Comparison of ENCODE assay signal across 8 cellular contexts in genomic region chr6:127518710-127519468, GRCh38.
DNase-seq lines count a peak whose midpoint lies in the region; ATAC-seq and TF ChIP-seq lines count a peak whose summit lies in the region.

Gene MTCL3, minus strand, starts transcription at chr6:127519335.

- peak within 1 kb of the TSS; percentile 69 to 84 (median 78) for H3K4me3 Mint-ChIP-seq in CD4-positive, alpha-beta memory T cell

- peaks cover 25% of the 10 kb centered on the region for H3K27me3 ChIP-seq in CD4-positive, alpha-beta memory T cell (ENCODE audit: insufficient read depth, low read length)
- H3K27me3 ChIP-seq in fibroblast of lung (ENCODE audit: control insufficient read depth, insufficient read depth, low read length): no peaks in the 10 kb centered on the region

- H3K27ac Mint-ChIP-seq in CD4-positive, alpha-beta memory T cell: peak within 1 kb of the TSS in 1 of 7 donors; percentile 34

- peaks cover 20 to 37% of the 10 kb centered on the region in 2 donors for H3K27me3 Mint-ChIP-seq in CD4-positive, alpha-beta memory T cell

- H3K9me3 ChIP-seq in CD4-positive, alpha-beta memory T cell (ENCODE audit: control insufficient read depth in 1 of 2, low read length in 2 of 2): no peaks in the 10 kb centered on the region
- H3K9me3 ChIP-seq in fibroblast of lung (ENCODE audit: control insufficient read depth, insufficient read depth, low read depth, low read length): no peaks in the 10 kb centered on the region

- H3K36me3 ChIP-seq in CD4-positive, alpha-beta memory T cell (ENCODE audit: insufficient read depth, low read length): no peaks in the 10 kb centered on the region
- no peaks in the 10 kb centered on the region for H3K36me3 ChIP-seq in fibroblast of lung (ENCODE audit: control insufficient read depth, insufficient read depth, low read length)

- intact Hi-C loops in CD4-positive, alpha-beta memory T cell (cut with micrococcal nuclease): loop anchor here (5.0 kb wide), 1 partner anchor 1737 kb away; no protein-coding TSS in a partner anchor

- H3K4me1 Mint-ChIP-seq in CD4-positive, alpha-beta memory T cell: peaks cover 24 to 49% (median 36%) of the 10 kb centered on the region in 4 donors

- POLR2A ChIA-PET in CD4-positive, alpha-beta memory T cell (lab: Charles Lee; ENCODE audit: partially characterized antibody): no interaction called here

- no peak within 1 kb of the TSS for H3K9ac ChIP-seq in fibroblast of lung (ENCODE audit: insufficient read depth, low read length)

- H3K9me3 Mint-ChIP-seq in CD4-positive, alpha-beta memory T cell: no peaks in the 10 kb centered on the region

- peaks cover 40% of the 10 kb centered on the region for H3K4me1 ChIP-seq in CD4-positive, alpha-beta memory T cell (ENCODE audit: insufficient read depth, low read length)
- no peaks in the 10 kb centered on the region for H3K4me1 ChIP-seq in fibroblast of lung (ENCODE audit: control insufficient read depth, extremely low read depth, insufficient read depth, low read length)

- CTCF ChIA-PET in CD4-positive, alpha-beta memory T cell (lab: Charles Lee; ENCODE audit: partially characterized antibody): interaction anchor here (0.7 to 9.0 kb wide), 8 partner anchors 11 to 806 kb away, joined by 3 to 125 read pairs (median 5); no protein-coding TSS in a partner anchor

- H3K79me2 ChIP-seq in fibroblast of lung (ENCODE audit: control insufficient read depth, insufficient read depth, low read length): no peaks in the 10 kb centered on the region

- H2AFZ ChIP-seq in fibroblast of lung (ENCODE audit: low read length): peak within 1 kb of the TSS; percentile 47

- H4K20me1 ChIP-seq in fibroblast of lung (ENCODE audit: control insufficient read depth, extremely low read depth, insufficient read depth, low read length): no peaks in the 10 kb centered on the region

- H3K4me2 ChIP-seq in fibroblast of lung (ENCODE audit: extremely low read depth, insufficient read depth, low read length): peak within 1 kb of the TSS; percentile 75

- TF ChIP-seq CTCF in fibroblast of lung (conservative IDR thresholded peaks at IDR 0.05 in 1 of 2, IDR thresholded peaks at IDR 0.05 in 1 of 2; ENCODE audit: low read depth in 1 of 2, low read length in 2 of 2): no peak

- H3K27ac ChIP-seq in CD4-positive, alpha-beta memory T cell (ENCODE audit: low read depth, low read length): no peak within 1 kb of the TSS
- H3K27ac ChIP-seq in fibroblast of lung (ENCODE audit: insufficient read depth, low read length): peak within 1 kb of the TSS; percentile 10

- H3K36me3 Mint-ChIP-seq in CD4-positive, alpha-beta memory T cell: peaks cover 0 to 5% of the 10 kb centered on the region in 2 donors

- ATAC-seq in left lobe of liver (no peak), HG03280 (IDR thresholded peaks at IDR 0.05; ENCODE audit: unreplicated experiment) (no peak)

- H3K4me3 ChIP-seq in CD4-positive, alpha-beta memory T cell (ENCODE audit: low read length in 2 of 2): peak within 1 kb of the TSS in 1 of 2 donors; percentile 33
- H3K4me3 ChIP-seq in fibroblast of lung (replicated peaks in 1 of 4; ENCODE audit: control extremely low read depth in 1 of 4, insufficient read depth in 1 of 4, low read depth in 3 of 4, low read length in 4 of 4): peak within 1 kb of the TSS; percentile 37 to 69 (median 48)

- DNase-seq in CD4-positive, alpha-beta memory T cell: peak in 1 of 5 donors; percentile 36
- DNase-seq in NCI-H187 (lab: John Stamatoyannopoulos, UW): peak; percentile 88 to 90
- DNase-seq in activated CD4-positive, alpha-beta T cell treated with anti-CD3 and anti-CD28 coated beads, Interleukin-2, amount 50 U/mL, for 4 hours: peak; percentile 51 to 58
- peak; percentile 68 to 88 for DNase-seq in fibroblast of lung (ENCODE audit: low read depth in 2 of 2)
- peak; percentile 76 for DNase-seq in putamen (ENCODE audit: low spot score)
- no peak for DNase-seq in germinal center (ENCODE audit: low spot score)
- no peak for DNase-seq in left lobe of liver (ENCODE audit: low spot score)

Comparison
In these comparisons a context has a peak if more than half of its experiments do, and no peak if none do; other contexts are left out.
1. DNase-seq: peak in NCI-H187 (2 of 2), activated CD4-positive, alpha-beta T cell treated with anti-CD3 and anti-CD28 coated beads, Interleukin-2, amount 50 U/mL, for 4 hours (2 of 2), fibroblast of lung (2 of 2) and putamen (single experiment); none in germinal center (single experiment) and left lobe of liver (single experiment).